Comparison of ENCODE assay signal across 1 cellular context in genomic region chr1:147670319-147671003, GRCh38.
TF ChIP-seq lines count a peak whose summit lies in the region.

Gene ACP6 (minus strand): TSS chr1:147670524. CDS start chr1:147670048, 476 bp downstream.

TF ChIP-seq in K562, 482 proteins besides CTCF, POLR2A, EP300 and RAD21 (continued from another document and continues in another):
- TF ChIP-seq, protein P1, sequence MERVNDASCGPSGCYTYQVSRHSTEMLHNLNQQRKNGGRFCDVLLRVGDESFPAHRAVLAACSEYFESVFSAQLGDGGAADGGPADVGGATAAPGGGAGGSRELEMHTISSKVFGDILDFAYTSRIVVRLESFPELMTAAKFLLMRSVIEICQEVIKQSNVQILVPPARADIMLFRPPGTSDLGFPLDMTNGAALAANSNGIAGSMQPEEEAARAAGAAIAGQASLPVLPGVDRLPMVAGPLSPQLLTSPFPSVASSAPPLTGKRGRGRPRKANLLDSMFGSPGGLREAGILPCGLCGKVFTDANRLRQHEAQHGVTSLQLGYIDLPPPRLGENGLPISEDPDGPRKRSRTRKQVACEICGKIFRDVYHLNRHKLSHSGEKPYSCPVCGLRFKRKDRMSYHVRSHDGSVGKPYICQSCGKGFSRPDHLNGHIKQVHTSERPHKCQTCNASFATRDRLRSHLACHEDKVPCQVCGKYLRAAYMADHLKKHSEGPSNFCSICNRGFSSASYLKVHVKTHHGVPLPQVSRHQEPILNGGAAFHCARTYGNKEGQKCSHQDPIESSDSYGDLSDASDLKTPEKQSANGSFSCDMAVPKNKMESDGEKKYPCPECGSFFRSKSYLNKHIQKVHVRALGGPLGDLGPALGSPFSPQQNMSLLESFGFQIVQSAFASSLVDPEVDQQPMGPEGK (CRISPR knock-in tag; IDR thresholded peaks at IDR 0.05; ENCODE audit: borderline replicate concordance) = no peak
- TF ChIP-seq SIX5 (IDR thresholded peaks at IDR 0.05; ENCODE audit: borderline replicate concordance in 1 of 2, insufficient read depth in 1 of 2, low read depth in 1 of 2, low read length in 2 of 2) = peak; percentile 80 to 81
- no peak for TF ChIP-seq ZNF232 (CRISPR knock-in tag; IDR thresholded peaks at IDR 0.05)
- no peak for TF ChIP-seq PRMT5 (CRISPR knock-in tag; IDR thresholded peaks at IDR 0.05)
- no peak for TF ChIP-seq RFX1 (IDR thresholded peaks at IDR 0.05)
- TF ChIP-seq SRSF9 (IDR thresholded peaks at IDR 0.05; ENCODE audit: borderline replicate concordance, low read depth, low read length) = no peak
- TF ChIP-seq ZNF75A (CRISPR knock-in tag; IDR thresholded peaks at IDR 0.05) = no peak
- no peak for TF ChIP-seq NELFE (IDR thresholded peaks at IDR 0.05; ENCODE audit: insufficient read depth, insufficient read length)
- TF ChIP-seq ARNT (IDR thresholded peaks at IDR 0.05) = no peak
- TF ChIP-seq ETV6 (IDR thresholded peaks at IDR 0.05; ENCODE audit: borderline replicate concordance in 1 of 2, low read depth in 2 of 2, low read length in 1 of 2) = no peak
- TF ChIP-seq ETV6 (CRISPR knock-in tag; IDR thresholded peaks at IDR 0.05; ENCODE audit: borderline replicate concordance) = no peak
- peak in 1 of 2 experiments; percentile 95 for TF ChIP-seq AFF1 (IDR thresholded peaks at IDR 0.05; ENCODE audit: low read depth in 1 of 2, partially characterized antibody in 2 of 2)
- no peak for TF ChIP-seq HMBOX1 (IDR thresholded peaks at IDR 0.05)
- no peak for TF ChIP-seq CBX1 (IDR thresholded peaks at IDR 0.05; ENCODE audit: low read depth)
- no peak for TF ChIP-seq TCFL5 (CRISPR knock-in tag; conservative IDR thresholded peaks at IDR 0.05)
- TF ChIP-seq, protein P2, sequence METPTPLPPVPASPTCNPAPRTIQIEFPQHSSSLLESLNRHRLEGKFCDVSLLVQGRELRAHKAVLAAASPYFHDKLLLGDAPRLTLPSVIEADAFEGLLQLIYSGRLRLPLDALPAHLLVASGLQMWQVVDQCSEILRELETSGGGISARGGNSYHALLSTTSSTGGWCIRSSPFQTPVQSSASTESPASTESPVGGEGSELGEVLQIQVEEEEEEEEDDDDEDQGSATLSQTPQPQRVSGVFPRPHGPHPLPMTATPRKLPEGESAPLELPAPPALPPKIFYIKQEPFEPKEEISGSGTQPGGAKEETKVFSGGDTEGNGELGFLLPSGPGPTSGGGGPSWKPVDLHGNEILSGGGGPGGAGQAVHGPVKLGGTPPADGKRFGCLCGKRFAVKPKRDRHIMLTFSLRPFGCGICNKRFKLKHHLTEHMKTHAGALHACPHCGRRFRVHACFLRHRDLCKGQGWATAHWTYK (CRISPR knock-in tag; IDR thresholded peaks at IDR 0.05) = no peak
- peak; percentile 40; the same call in 1 of the 2 replicates for TF ChIP-seq L3MBTL2 (IDR thresholded peaks at IDR 0.05)
- TF ChIP-seq ZNF707 (CRISPR knock-in tag; conservative IDR thresholded peaks at IDR 0.05) = no peak
- no peak for TF ChIP-seq E2F3 (CRISPR knock-in tag; IDR thresholded peaks at IDR 0.05)
- no peak for TF ChIP-seq SNAPC5 (CRISPR knock-in tag; IDR thresholded peaks at IDR 0.05)
- peak; percentile 10; the same call in 1 of the 2 replicates for TF ChIP-seq ZNF407 (IDR thresholded peaks at IDR 0.05; ENCODE audit: low read depth)
- 0 out of 2 replicates have a peak, but pooled peaks have one; percentile 10 for TF ChIP-seq MYC (IDR thresholded peaks at IDR 0.05; ENCODE audit: low read depth, low read length)
- TF ChIP-seq MYC (CRISPR knock-in tag; IDR thresholded peaks at IDR 0.05; ENCODE audit: borderline replicate concordance, low read depth) = no peak
- TF ChIP-seq ZFX (CRISPR knock-in tag; IDR thresholded peaks at IDR 0.05) = peak; percentile 44
- peak; percentile 73; the same call in 1 of the 2 replicates for TF ChIP-seq ETS1 (conservative IDR thresholded peaks at IDR 0.05; ENCODE audit: control insufficient read depth, low read depth, low read length)
- no peak for TF ChIP-seq ZNF778 (CRISPR knock-in tag; IDR thresholded peaks at IDR 0.05)
- TF ChIP-seq, protein P3, sequence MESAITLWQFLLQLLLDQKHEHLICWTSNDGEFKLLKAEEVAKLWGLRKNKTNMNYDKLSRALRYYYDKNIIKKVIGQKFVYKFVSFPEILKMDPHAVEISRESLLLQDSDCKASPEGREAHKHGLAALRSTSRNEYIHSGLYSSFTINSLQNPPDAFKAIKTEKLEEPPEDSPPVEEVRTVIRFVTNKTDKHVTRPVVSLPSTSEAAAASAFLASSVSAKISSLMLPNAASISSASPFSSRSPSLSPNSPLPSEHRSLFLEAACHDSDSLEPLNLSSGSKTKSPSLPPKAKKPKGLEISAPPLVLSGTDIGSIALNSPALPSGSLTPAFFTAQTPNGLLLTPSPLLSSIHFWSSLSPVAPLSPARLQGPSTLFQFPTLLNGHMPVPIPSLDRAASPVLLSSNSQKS (CRISPR knock-in tag; IDR thresholded peaks at IDR 0.05) = no peak
- TF ChIP-seq ZBTB7A (IDR thresholded peaks at IDR 0.05; ENCODE audit: borderline replicate concordance, control insufficient read depth, low read depth, low read length) = 0 out of 2 replicates have a peak, but pooled peaks have one; percentile 38
- no peak for TF ChIP-seq POLR2AphosphoS2 (IDR thresholded peaks at IDR 0.05; ENCODE audit: low read length)
- no peak for TF ChIP-seq MAX (CRISPR knock-in tag; IDR thresholded peaks at IDR 0.05)
- no peak for TF ChIP-seq ZNF551 (CRISPR knock-in tag; IDR thresholded peaks at IDR 0.05)
- TF ChIP-seq, protein P4, sequence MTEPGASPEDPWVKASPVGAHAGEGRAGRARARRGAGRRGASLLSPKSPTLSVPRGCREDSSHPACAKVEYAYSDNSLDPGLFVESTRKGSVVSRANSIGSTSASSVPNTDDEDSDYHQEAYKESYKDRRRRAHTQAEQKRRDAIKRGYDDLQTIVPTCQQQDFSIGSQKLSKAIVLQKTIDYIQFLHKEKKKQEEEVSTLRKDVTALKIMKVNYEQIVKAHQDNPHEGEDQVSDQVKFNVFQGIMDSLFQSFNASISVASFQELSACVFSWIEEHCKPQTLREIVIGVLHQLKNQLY (CRISPR knock-in tag; conservative IDR thresholded peaks at IDR 0.05) = no peak
- no peak for TF ChIP-seq TCF7 (IDR thresholded peaks at IDR 0.05; ENCODE audit: borderline replicate concordance)
- TF ChIP-seq, protein P5, sequence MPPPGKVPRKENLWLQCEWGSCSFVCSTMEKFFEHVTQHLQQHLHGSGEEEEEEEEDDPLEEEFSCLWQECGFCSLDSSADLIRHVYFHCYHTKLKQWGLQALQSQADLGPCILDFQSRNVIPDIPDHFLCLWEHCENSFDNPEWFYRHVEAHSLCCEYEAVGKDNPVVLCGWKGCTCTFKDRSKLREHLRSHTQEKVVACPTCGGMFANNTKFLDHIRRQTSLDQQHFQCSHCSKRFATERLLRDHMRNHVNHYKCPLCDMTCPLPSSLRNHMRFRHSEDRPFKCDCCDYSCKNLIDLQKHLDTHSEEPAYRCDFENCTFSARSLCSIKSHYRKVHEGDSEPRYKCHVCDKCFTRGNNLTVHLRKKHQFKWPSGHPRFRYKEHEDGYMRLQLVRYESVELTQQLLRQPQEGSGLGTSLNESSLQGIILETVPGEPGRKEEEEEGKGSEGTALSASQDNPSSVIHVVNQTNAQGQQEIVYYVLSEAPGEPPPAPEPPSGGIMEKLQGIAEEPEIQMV (tag; conservative IDR thresholded peaks at IDR 0.05; ENCODE audit: low read depth) = no peak
- TF ChIP-seq XRCC4 (IDR thresholded peaks at IDR 0.05; ENCODE audit: extremely low read depth, insufficient read depth, insufficient read length) = no peak
- TF ChIP-seq ARID2 (IDR thresholded peaks at IDR 0.05) = no peak
